In the genomic region with DNA sequence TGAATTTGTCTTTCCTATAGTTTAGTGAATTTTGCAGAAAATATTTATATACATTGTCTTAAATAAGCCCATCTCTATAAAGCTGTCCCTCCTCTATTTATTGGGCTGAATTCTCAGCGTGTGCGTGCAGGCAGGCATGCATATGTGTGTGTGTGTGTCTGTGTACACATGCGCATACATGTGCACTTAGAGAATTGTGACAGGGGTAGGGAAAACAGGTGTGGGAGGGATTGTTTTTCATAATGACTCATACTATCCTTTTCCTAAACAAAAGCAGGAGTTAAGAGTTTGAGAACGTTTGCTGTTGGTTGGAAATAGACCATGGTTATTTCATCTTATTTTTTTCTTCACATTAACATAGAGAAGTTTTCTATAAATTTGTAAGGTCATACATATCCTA, we compare ENCODE assay signal across 16 cellular contexts. TPM values are rescaled to one million over a fixed set of nuclear protein-coding genes. Genes with fewer than 3 reads are reported as not detected.
DNase-seq lines count a peak whose midpoint lies in the region; ATAC-seq and TF ChIP-seq lines count a peak whose summit lies in the region.
"Had no signal": no experiment of that assay in that cellular context is flagged by ENCODE, and none has a peak within 500 bp of the region (broad histone marks: within the 10 kb centered on the region; RNA-seq: fewer than 3 reads in every experiment).

No MANE protein-coding gene starts in this region.

- peaks cover 23% of the 10 kb centered on the region for H3K4me1 Mint-ChIP-seq in nephron

- peak overlapping the region; percentile 17 for H3K4me2 ChIP-seq in PC-3 (ENCODE audit: low read length)

- DNase-seq in NCI-H2029 (lab: John Stamatoyannopoulos, UW) (peak; percentile 83), PC-3 (peak; percentile 36), MV-4-11 (lab: John Stamatoyannopoulos, UW) (no peak), right cardiac atrium (no peak)
- no peak for DNase-seq in stimulated activated CD4-positive, alpha-beta T cell treated with anti-CD3 and anti-CD28 coated beads, Interleukin-4, amount 100 ng/mL, for 4 hours
- DNase-seq: activated CD4-positive, alpha-beta memory T cell treated with anti-CD3 and anti-CD28 coated beads for 36 hours; NCI-H2227 treated with DMSO at 0.1 percent for 48 hours; sigmoid colon; stimulated activated naive CD8-positive, alpha-beta T cell treated with anti-CD3 and anti-CD28 coated beads, Interleukin-15, Interleukin-2, amounts not matched to agents 100 U/mL and 50 U/mL, for 24 hours had no signal

- H3K9ac ChIP-seq in PC-3 (ENCODE audit: low read length): no peak overlapping the region

- peak overlapping the region; percentile 14 to 64 (median 63) for H3K27ac Mint-ChIP-seq in nephron
- H3K27ac Mint-ChIP-seq: activated CD4-positive, alpha-beta memory T cell treated with anti-CD3 and anti-CD28 coated beads for 36 hours had no signal

- no peaks in the 10 kb centered on the region for H3K9me3 Mint-ChIP-seq in nephron
- H3K9me3 Mint-ChIP-seq: activated CD4-positive, alpha-beta memory T cell treated with anti-CD3 and anti-CD28 coated beads for 36 hours; neural crest cell had no signal

- H3K9me2 ChIP-seq in PC-3 (replicated peaks; ENCODE audit: low read length): no peaks in the 10 kb centered on the region

- H3K4me1 ChIP-seq in HEK293 (ENCODE audit: control insufficient read depth, insufficient read depth, low read length): no peaks in the 10 kb centered on the region
- peaks cover 15% of the 10 kb centered on the region; the same call in 1 of the 2 replicates for H3K4me1 ChIP-seq in PC-3 (ENCODE audit: insufficient read depth, low read length)
- H3K4me1 ChIP-seq in right cardiac atrium (ENCODE audit: control insufficient read depth, insufficient read depth, low read length): no peaks in the 10 kb centered on the region
- H3K4me1 ChIP-seq: ascending aorta, sigmoid colon had no signal

- H3K9me3 ChIP-seq in HEK293 (ENCODE audit: control insufficient read depth, insufficient read depth, low read depth, low read length): no peaks in the 10 kb centered on the region
- H3K9me3 ChIP-seq in PC-3 (ENCODE audit: low read length): no peaks in the 10 kb centered on the region
- H3K9me3 ChIP-seq in right cardiac atrium (ENCODE audit: control insufficient read depth, low read length): no peaks in the 10 kb centered on the region
- H3K9me3 ChIP-seq: ascending aorta, sigmoid colon had no signal

- POLR2A ChIA-PET in HEK293 (lab: Yijun Ruan, JAX): no interaction called here
- POLR2A ChIA-PET in PC-3 (lab: Charles Lee; ENCODE audit: unreplicated experiment): no interaction called here

- H3K27me3 ChIP-seq in PC-3 (ENCODE audit: low read length) (no peaks in the 10 kb centered on the region), right cardiac atrium (ENCODE audit: control insufficient read depth, insufficient read depth) (no peaks in the 10 kb centered on the region)
- H3K27me3 ChIP-seq: ascending aorta, sigmoid colon had no signal

- no peaks in the 10 kb centered on the region for H3K79me2 ChIP-seq in PC-3 (ENCODE audit: low read length)

- CTCF ChIA-PET in HEK293 (lab: Yijun Ruan, JAX) (interaction anchor here (10.7 kb wide), 1 partner anchor 103 kb away, joined by 196 read pairs; no protein-coding TSS in a partner anchor), PC-3 (lab: Charles Lee) (no interaction called here)

- no peak overlapping the region for H3K4me3 Mint-ChIP-seq in nephron
- H3K4me3 Mint-ChIP-seq: activated CD4-positive, alpha-beta memory T cell treated with anti-CD3 and anti-CD28 coated beads for 36 hours; neural crest cell had no signal

- H3F3A ChIP-seq in PC-3 (ENCODE audit: low read length, unreplicated experiment): no peaks in the 10 kb centered on the region

- H3K4me3 ChIP-seq in HEK293 (ENCODE audit: low read depth, low read length): no peak overlapping the region
- no peak overlapping the region for H3K4me3 ChIP-seq in PC-3 (ENCODE audit: low read length)
- H3K4me3 ChIP-seq in right cardiac atrium (ENCODE audit: low read length): no peak overlapping the region
- H3K4me3 ChIP-seq: ascending aorta, lung, sigmoid colon had no signal

- no peaks in the 10 kb centered on the region for H4K20me1 ChIP-seq in PC-3 (ENCODE audit: low read length)

- H3K36me3 ChIP-seq in HEK293 (ENCODE audit: control insufficient read depth in 2 of 2, insufficient read depth in 1 of 2, low read length in 2 of 2) (no peaks in the 10 kb centered on the region), PC-3 (ENCODE audit: low read depth, low read length) (no peaks in the 10 kb centered on the region)
- H3K36me3 ChIP-seq: ascending aorta, sigmoid colon had no signal

- H3K27me3 Mint-ChIP-seq in nephron (ENCODE audit: low read depth): no peaks in the 10 kb centered on the region
- H3K27me3 Mint-ChIP-seq: activated CD4-positive, alpha-beta memory T cell treated with anti-CD3 and anti-CD28 coated beads for 36 hours had no signal

- no TSS peak for BruUV-seq in PC-3 (replicated peaks; lab: Mats Ljungman, UMichigan)

- H3K27ac ChIP-seq in HEK293 (ENCODE audit: extremely low read depth, low read depth, low read length): no peak overlapping the region
- no peak overlapping the region for H3K27ac ChIP-seq in PC-3 (ENCODE audit: low read length)
- no peak overlapping the region for H3K27ac ChIP-seq in right cardiac atrium (ENCODE audit: low read length)
- H3K27ac ChIP-seq: ascending aorta, C4-2B, sigmoid colon had no signal

- no peaks in the 10 kb centered on the region for H3K36me3 Mint-ChIP-seq in nephron (ENCODE audit: low read depth)
- H3K36me3 Mint-ChIP-seq: activated CD4-positive, alpha-beta memory T cell treated with anti-CD3 and anti-CD28 coated beads for 36 hours had no signal

- ATAC-seq in PC-3 (peak; percentile 56), right cardiac atrium (no peak), GM18517 (IDR thresholded peaks at IDR 0.05; ENCODE audit: unreplicated experiment) (no peak)
- ATAC-seq: stimulated activated naive CD8-positive, alpha-beta T cell treated with anti-CD3 and anti-CD28 coated beads, Interleukin-15, Interleukin-2, amounts not matched to agents 100 U/mL and 50 U/mL, for 24 hours had no signal

- no peak overlapping the region for H2AFZ ChIP-seq in PC-3 (ENCODE audit: low read length)

- TF ChIP-seq CTCF in HEK293 (tag by site-specific recombination; IDR thresholded peaks at IDR 0.05) (no peak), PC-3 (conservative IDR thresholded peaks at IDR 0.05; ENCODE audit: low read depth, low read length) (no peak), nephron (IDR thresholded peaks at IDR 0.05; ENCODE audit: unreplicated experiment in 3 of 3) (no peak)

- intact Hi-C loops in PC-3 (cut with micrococcal nuclease): no loop called here
- intact Hi-C loops in right cardiac atrium (cut with DNase I): loop anchor here in 2 of 4 donors (10.0 kb wide), 2 partner anchors 49 to 579 kb away; partner anchors contain the start of gene SMPDL3A (in 1 of the 2)

- WGBS in right cardiac atrium: 80% methylated on average over 4 of the region's 4 CpGs

TF ChIP-seq in HEK293, 187 proteins besides CTCF, POLR2A, EP300 and RAD21:
- TF ChIP-seq ZNF335 (tag by site-specific recombination; conservative IDR thresholded peaks at IDR 0.05) (peak; percentile 19), ZNF571 (tag by site-specific recombination; IDR thresholded peaks at IDR 0.05) (no peak), SCRT1 (tag by site-specific recombination; IDR thresholded peaks at IDR 0.05; ENCODE audit: borderline replicate concordance) (0 out of 2 replicates have a peak, but pooled peaks have one; percentile 0)
TF ChIP-seq in HEK293: peak in this region for 2.

RNA-seq across cellular contexts. Expression of gene FABP7, which starts 43.4 kb away (rescaled TPM):
- not detected in 2 replicates for total RNA-seq in PC-3 (2014; rRNA removed)
- total RNA-seq in right cardiac atrium: 1 to 10 TPM in 2 of 4 donors, under 1 TPM in 1, not detected in 1; 0.51 to 1.1 (median 1.0) TPM
- polyA plus RNA-seq in right cardiac atrium: 3.3 TPM
- total RNA-seq: activated CD4-positive, alpha-beta memory T cell treated with anti-CD3 and anti-CD28 coated beads for 36 hours; ascending aorta; sigmoid colon had no signal
- polyA plus RNA-seq: sigmoid colon had no signal

RNA-seq across cellular contexts. Expression of gene SMPDL3A, which starts 52.9 kb away (rescaled TPM):
- total RNA-seq in PC-3 (2014; rRNA removed) (2.7 and 4.6 TPM in 2 replicates), right cardiac atrium (1 to 10 TPM; 4.7 to 8.3 (median 7.5) TPM)
- 6.9 TPM for polyA plus RNA-seq in right cardiac atrium

Comparison
In these comparisons a context has a peak if more than half of its experiments do, and no peak if none do; other contexts are left out.
1. DNase-seq: peak in NCI-H2029 (single experiment) and PC-3 (single experiment); none in stimulated activated CD4-positive, alpha-beta T cell treated with anti-CD3 and anti-CD28 coated beads, Interleukin-4, amount 100 ng/mL, for 4 hours (0 of 2), MV-4-11 (single experiment) and right cardiac atrium (0 of 3).